In the genomic region with DNA sequence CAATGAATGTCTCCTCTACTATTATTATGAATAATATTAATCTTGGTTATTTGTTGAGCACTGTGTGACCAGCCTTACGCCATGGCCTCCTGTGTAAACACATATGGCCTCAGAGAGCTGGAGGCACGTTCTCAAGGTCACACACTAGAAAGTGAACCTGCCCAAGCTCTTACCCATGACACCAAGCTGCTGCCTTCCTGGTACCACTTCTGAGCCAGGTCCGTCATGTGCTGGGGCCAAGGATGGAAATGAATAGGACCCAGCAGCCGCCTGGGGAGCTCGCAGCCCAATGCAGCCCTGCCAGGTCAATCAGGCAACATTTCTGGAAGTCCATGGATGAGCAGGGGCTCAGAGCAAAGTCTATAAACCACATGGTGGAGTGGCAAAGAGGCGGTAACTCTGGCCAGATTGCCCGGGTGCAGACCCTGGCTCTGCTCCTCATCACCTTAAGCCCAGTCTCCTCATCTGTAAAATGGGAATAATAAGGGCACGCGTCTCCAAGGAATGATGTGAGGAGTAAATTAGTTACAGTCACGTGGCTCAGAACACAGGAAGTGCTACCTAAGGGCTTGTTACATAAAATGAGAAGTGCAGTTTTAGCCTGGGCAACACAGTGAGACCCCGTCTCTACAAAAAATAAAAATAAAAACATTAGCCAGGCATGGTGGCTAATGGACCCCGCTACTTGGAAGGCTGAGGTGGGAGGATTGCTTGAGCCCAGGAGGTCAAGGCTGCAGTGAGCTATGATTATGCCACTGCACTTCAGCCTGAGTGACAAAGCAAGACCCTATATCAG, we compare ENCODE assay signal across 28 cellular contexts.
"Had no signal": no experiment of that assay in that cellular context is flagged by ENCODE, and none has a peak within 500 bp of the region (broad histone marks: within the 10 kb centered on the region; RNA-seq: fewer than 3 reads in every experiment).

No MANE protein-coding gene starts in this region.

- H3K27ac ChIP-seq: breast epithelium, left lung, ovary, prostate gland, right lobe of liver had no signal

- H3K4me3 Mint-ChIP-seq: activated CD4-positive, alpha-beta memory T cell treated with anti-CD3 and anti-CD28 coated beads for 36 hours; activated naive CD8-positive, alpha-beta T cell treated with anti-CD3 and anti-CD28 coated beads for 36 hours; dendritic cell treated with granulocyte-macrophage colony-stimulating factor and Interleukin-4, amounts not matched to agents 40 ng/mL and 50 ng/mL, for 4 days; natural killer cell; stimulated activated memory B cell treated with anti-CD40 and anti-IgM and Interleukin-4, amounts not matched to agents 10 μg/mL and 1 μg/mL and 100 μg/mL, for 72 hours; T-helper 17 cell had no signal

- H3K27ac Mint-ChIP-seq: activated CD4-positive, alpha-beta memory T cell treated with anti-CD3 and anti-CD28 coated beads for 36 hours; activated naive CD8-positive, alpha-beta T cell treated with anti-CD3 and anti-CD28 coated beads for 36 hours; dendritic cell treated with granulocyte-macrophage colony-stimulating factor and Interleukin-4, amounts not matched to agents 40 ng/mL and 50 ng/mL, for 4 days; natural killer cell; stimulated activated memory B cell treated with anti-CD40 and anti-IgM and Interleukin-4, amounts not matched to agents 10 μg/mL and 1 μg/mL and 100 μg/mL, for 72 hours; T-helper 17 cell had no signal

- H3K4me1 Mint-ChIP-seq: activated naive CD8-positive, alpha-beta T cell treated with anti-CD3 and anti-CD28 coated beads for 36 hours; natural killer cell; stimulated activated memory B cell treated with anti-CD40 and anti-IgM and Interleukin-4, amounts not matched to agents 10 μg/mL and 1 μg/mL and 100 μg/mL, for 72 hours; T-helper 17 cell had no signal

- ATAC-seq: left lung; natural killer cell; right lobe of liver; stimulated activated memory B cell treated with anti-CD40 and anti-IgM and Interleukin-4, amounts not matched to agents 10 μg/mL and 1 μg/mL and 100 μg/mL, for 72 hours; T-helper 17 cell had no signal

- H3K27me3 ChIP-seq: breast epithelium, ovary, right lobe of liver, uterus had no signal

- H3K9me3 Mint-ChIP-seq: activated CD4-positive, alpha-beta memory T cell treated with anti-CD3 and anti-CD28 coated beads for 36 hours; activated naive CD8-positive, alpha-beta T cell treated with anti-CD3 and anti-CD28 coated beads for 36 hours; dendritic cell treated with granulocyte-macrophage colony-stimulating factor and Interleukin-4, amounts not matched to agents 40 ng/mL and 50 ng/mL, for 4 days; natural killer cell; stimulated activated memory B cell treated with anti-CD40 and anti-IgM and Interleukin-4, amounts not matched to agents 10 μg/mL and 1 μg/mL and 100 μg/mL, for 72 hours had no signal

- H3K36me3 ChIP-seq: breast epithelium, left lung, ovary, prostate gland, right lobe of liver, stomach, uterus had no signal

- H3K4me3 ChIP-seq: breast epithelium, left lung, ovary, prostate gland, right lobe of liver, smooth muscle cell, stomach, uterus had no signal

- H3K4me1 ChIP-seq: breast epithelium, left lung, prostate gland, right lobe of liver had no signal

- DNase-seq: activated CD4-positive, alpha-beta T cell treated with anti-CD3 and anti-CD28 coated beads for 4 hours; activated CD4-positive, CD25-positive, alpha-beta regulatory T cell; activated naive CD4-positive, alpha-beta T cell treated with Interleukin-2 at 50 U/mL for 16 hours; activated naive CD8-positive, alpha-beta T cell treated with anti-CD3 and anti-CD28 coated beads for 36 hours; activated T-cell treated with anti-CD3 and anti-CD28 coated beads, Interleukin-2, amount 50 U/mL, for 48 hours; cerebellar nuclear complex; effector CD4-positive, alpha-beta T cell; erythroblast; foreskin melanocyte; head of caudate nucleus; left lung; mammary epithelial cell; midbrain; natural killer cell; ovary; stimulated activated CD4-positive, alpha-beta T cell treated with anti-CD3 and anti-CD28 coated beads, Interleukin-15, amount 100 ng/mL, for 24 hours; stomach; SW 1271; T-helper 17 cell; trophoblast cell had no signal

- H3K36me3 Mint-ChIP-seq: activated CD4-positive, alpha-beta memory T cell treated with anti-CD3 and anti-CD28 coated beads for 36 hours; activated naive CD8-positive, alpha-beta T cell treated with anti-CD3 and anti-CD28 coated beads for 36 hours; natural killer cell; stimulated activated memory B cell treated with anti-CD40 and anti-IgM and Interleukin-4, amounts not matched to agents 10 μg/mL and 1 μg/mL and 100 μg/mL, for 72 hours had no signal

- H3K9me3 ChIP-seq: breast epithelium, left lung, ovary, prostate gland, right lobe of liver, stomach, uterus had no signal
